30 cellular contexts compared by ENCODE assay signal in the genomic region with DNA sequence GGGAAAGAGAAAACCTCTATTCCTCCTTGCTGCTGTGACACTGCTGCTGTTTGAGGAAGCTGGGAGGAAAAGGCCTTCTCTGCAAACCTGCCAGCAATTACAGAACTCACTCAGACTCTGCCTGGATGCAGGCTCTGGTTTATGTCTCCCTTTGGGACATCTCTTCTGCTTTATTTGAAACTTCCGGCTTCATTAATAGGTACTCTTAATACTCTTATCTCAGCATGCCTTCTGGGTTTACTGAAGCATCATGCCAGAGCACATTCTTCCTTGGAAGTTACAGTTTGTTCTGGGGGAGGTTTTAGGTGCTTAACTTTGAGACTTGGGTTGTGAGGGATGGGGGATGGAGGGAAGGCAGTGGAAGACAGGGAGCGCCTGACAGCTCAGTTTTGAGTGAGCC.
DNase-seq lines count a peak whose midpoint lies in the region; ATAC-seq, FAIRE-seq and TF ChIP-seq lines count a peak whose summit lies in the region.
"Had no signal": no experiment of that assay in that cellular context is flagged by ENCODE, and none has a peak within 500 bp of the region (broad histone marks: within the 10 kb centered on the region; RNA-seq: fewer than 3 reads in every experiment).

No MANE protein-coding gene starts in this region.

- H3K79me2 ChIP-seq in HepG2 (ENCODE audit: insufficient read depth, low read length) (no peaks in the 10 kb centered on the region), H1 (ENCODE audit: control insufficient read depth in 1 of 2, insufficient read depth in 2 of 2, low read length in 2 of 2) (peaks cover 5 to 96% of the 10 kb centered on the region in 2 experiments; a peak in 3 of 4 replicates)

- H3K27me3 ChIP-seq in liver (ENCODE audit: control insufficient read depth in 4 of 4, insufficient read depth in 4 of 4, low read length in 3 of 4): no peaks in the 10 kb centered on the region
- H3K27me3 ChIP-seq in HepG2 (ENCODE audit: control insufficient read depth in 1 of 2, insufficient read depth in 2 of 2, low read length in 2 of 2): peaks cover 0 to 25% of the 10 kb centered on the region in 2 experiments; a peak in 2 of 5 replicates
- no peaks in the 10 kb centered on the region for H3K27me3 ChIP-seq in H1 (replicated peaks in 1 of 4; ENCODE audit: control insufficient read depth in 3 of 4, extremely low read depth in 1 of 4, insufficient read depth in 3 of 4, low read length in 3 of 4)
- no peaks in the 10 kb centered on the region for H3K27me3 ChIP-seq in left lung
- H3K27me3 ChIP-seq in aorta (ENCODE audit: control insufficient read depth in 1 of 2, insufficient read depth in 2 of 2, low read length in 1 of 2): no peaks in the 10 kb centered on the region
- no peaks in the 10 kb centered on the region for H3K27me3 ChIP-seq in pancreas
- H3K27me3 ChIP-seq: brain microvascular endothelial cell, uterus had no signal

- H3K4me1 ChIP-seq in liver (ENCODE audit: control insufficient read depth in 4 of 4, insufficient read depth in 4 of 4, low read length in 3 of 4): peaks cover 4 to 30% (median 22%) of the 10 kb centered on the region in 4 donors
- no peaks in the 10 kb centered on the region for H3K4me1 ChIP-seq in HepG2 (ENCODE audit: insufficient read depth, low read length)
- peaks cover 5 to 40% (median 24%) of the 10 kb centered on the region in 4 experiments for H3K4me1 ChIP-seq in H1 (replicated peaks in 1 of 4; ENCODE audit: control insufficient read depth in 3 of 4, insufficient read depth in 4 of 4, low read length in 3 of 4)
- H3K4me1 ChIP-seq in left lung: peaks cover 10 to 16% of the 10 kb centered on the region in 2 donors
- H3K4me1 ChIP-seq in aorta (ENCODE audit: control insufficient read depth in 1 of 2, insufficient read depth in 2 of 2, low read length in 2 of 2): peaks cover 4 to 16% of the 10 kb centered on the region in 2 donors
- H3K4me1 ChIP-seq in pancreas: peaks cover 0 to 6% (median 3%) of the 10 kb centered on the region in 3 donors
- H3K4me1 ChIP-seq: foreskin keratinocyte had no signal

- intact Hi-C loops in HepG2 (cut with micrococcal nuclease; ENCODE audit: unreplicated experiment) (no loop called here), left lung (cut with DNase I) (no loop called here), aorta (cut with DNase I) (no loop called here), pancreas (cut with DNase I) (no loop called here)

- no peak overlapping the region for H3K14ac ChIP-seq in H1 (ENCODE audit: insufficient read length)

- DNase-seq in HepG2 (ENCODE audit: low spot score) (no peak), H1 (ENCODE audit: low read depth in 1 of 2, low spot score in 2 of 2) (no peak), left lung (no peak), kidney tubule cell (ENCODE audit: low spot score) (no peak), aorta (no peak), pancreas (no peak)
- DNase-seq: activated CD4-positive, alpha-beta T cell treated with anti-CD3 and anti-CD28 coated beads for 1 hour; activated effector memory CD4-positive, alpha-beta T cell treated with anti-CD3 and anti-CD28 coated beads, Interleukin-2, amount 50 U/mL, for 16 hours; activated naive CD8-positive, alpha-beta T cell treated with anti-CD3 and anti-CD28 coated beads, Interleukin-2, amount 50 U/mL, for 24 hours; brain microvascular endothelial cell; DMS 273 treated with DMSO at 0.1 percent for 48 hours; effector memory CD4-positive, alpha-beta T cell; foreskin keratinocyte; GF-D8; hippocampal formation; NCI-H1105 treated with DMSO at 0.1 percent for 48 hours; NCI-H2107; NCI-H510A; NK-92 treated with Interleukin-12 subunit alpha and Interleukin-12 subunit beta, amount 100 ng/mL, for 24 hours; nucleus accumbens; PC-9; retina; SIG-M5; T-cell; uterus had no signal

- H3K23ac ChIP-seq in H1 (ENCODE audit: insufficient read length): no peak overlapping the region

- no peak overlapping the region for H3K4ac ChIP-seq in H1 (replicated peaks; ENCODE audit: insufficient read length, low read depth, low read length)

- H2BK120ac ChIP-seq in H1 (replicated peaks; ENCODE audit: low read depth, low read length): no peak overlapping the region

- no peak for TF ChIP-seq CTCF in liver (IDR thresholded peaks at IDR 0.05; ENCODE audit: low read depth, low read length, missing input control)
- TF ChIP-seq CTCF in HepG2 (CRISPR knock-in tag; IDR thresholded peaks at IDR 0.05): no peak
- no peak for TF ChIP-seq CTCF in H1 (IDR thresholded peaks at IDR 0.05; ENCODE audit: control extremely low read depth in 1 of 3, insufficient read depth in 1 of 3, low read depth in 1 of 3, low read length in 3 of 3)
- no peak for TF ChIP-seq CTCF in left lung (IDR thresholded peaks at IDR 0.05)
- no peak for TF ChIP-seq CTCF in pancreas (IDR thresholded peaks at IDR 0.05)

- H3K9ac ChIP-seq in liver (ENCODE audit: low read depth in 1 of 2, low read length in 2 of 2) (no peak overlapping the region), HepG2 (ENCODE audit: insufficient read depth, low read depth, low read length) (no peak overlapping the region), H1 (replicated peaks in 1 of 4; ENCODE audit: extremely low read depth in 1 of 4, low read depth in 3 of 4, low read length in 3 of 4) (no peak overlapping the region)

- no TSS peak for BruUV-seq in HepG2 (replicated peaks; lab: Mats Ljungman, UMichigan)

- H3K27ac ChIP-seq in liver (ENCODE audit: low read depth in 1 of 2, low read length in 2 of 2): no peak overlapping the region
- H3K27ac ChIP-seq in HepG2 (ENCODE audit: extremely low read length, insufficient read depth, low read length): no peak overlapping the region
- H3K27ac ChIP-seq in H1 (ENCODE audit: low read depth, low read length): no peak overlapping the region
- no peak overlapping the region for H3K27ac ChIP-seq in left lung
- H3K27ac ChIP-seq in aorta (ENCODE audit: low read depth in 1 of 2, low read length in 2 of 2): no peak overlapping the region
- H3K27ac ChIP-seq in pancreas: no peak overlapping the region
- H3K27ac ChIP-seq: brain microvascular endothelial cell, foreskin keratinocyte, PC-9, uterus had no signal

- WGBS in liver: 78% methylated on average over 2 of the region's 2 CpGs
- 27% methylated on average over 2 of the region's 2 CpGs for WGBS in HepG2 (ENCODE audit: low lambda C conversion rate)
- WGBS in H1 (ENCODE audit: extremely low coverage in 1 of 2, insufficient coverage in 1 of 2, insufficient read length in 1 of 2, insufficient replicate concordance in 2 of 2, low coverage in 1 of 2, low lambda C conversion rate in 2 of 2, missing lambda C conversion rate in 1 of 2), 2 experiments: 73% methylated on average over 2 of the region's 2 CpGs; no CpG with 5 or more reads in 1 of the 2 experiments
- 45 to 53% methylated on average over 2 of the region's 2 CpGs for WGBS in aorta, 2 donors
- WGBS in pancreas, 2 donors: 80 to 84% methylated on average over 2 of the region's 2 CpGs

- no peak overlapping the region for H2BK12ac ChIP-seq in H1 (ENCODE audit: low read depth, low read length)

- H4K8ac ChIP-seq in H1 (ENCODE audit: extremely low read depth, insufficient read depth, low read length): no peak overlapping the region

- ATAC-seq in HepG2 (no peak), left lung (peak; percentile 48), aorta (ENCODE audit: low FRiP score) (no peak), GM21737 (IDR thresholded peaks at IDR 0.05; ENCODE audit: unreplicated experiment) (no peak), pancreas (no peak)
- ATAC-seq: activated naive CD8-positive, alpha-beta T cell treated with anti-CD3 and anti-CD28 coated beads, Interleukin-2, amount 50 U/mL, for 24 hours; foreskin keratinocyte; stimulated activated effector memory CD8-positive, alpha-beta T cell treated with anti-CD3 and anti-CD28 coated beads, Interleukin-12 subunit alpha, Interleukin-12 subunit beta, amount 100 ng/mL, for 72 hours; T-cell had no signal

- no peaks in the 10 kb centered on the region for H3K79me1 ChIP-seq in H1 (ENCODE audit: low read depth, low read length)

- TF ChIP-seq EP300 in HepG2 (IDR thresholded peaks at IDR 0.05; ENCODE audit: low read depth in 2 of 2, low read length in 2 of 2) (no peak), HepG2 (CRISPR knock-in tag; IDR thresholded peaks at IDR 0.05; ENCODE audit: borderline replicate concordance) (no peak), H1 (IDR thresholded peaks at IDR 0.05; ENCODE audit: borderline replicate concordance in 1 of 2, low read depth in 2 of 2, low read length in 2 of 2) (no peak)

- no peak overlapping the region for H2BK15ac ChIP-seq in H1 (ENCODE audit: low read length)

- H4K91ac ChIP-seq in H1 (replicated peaks; ENCODE audit: insufficient read length, low read length): no peak overlapping the region

- H2BK20ac ChIP-seq in H1 (ENCODE audit: low read length): peak overlapping the region; percentile 36; the same call in 1 of the 2 replicates

- no peak overlapping the region for H2AFZ ChIP-seq in HepG2 (ENCODE audit: low read length)
- H2AFZ ChIP-seq in H1 (ENCODE audit: low read length): no peak overlapping the region
- H2AFZ ChIP-seq: PC-9 had no signal

- no peak for TF ChIP-seq POLR2A in HepG2 (IDR thresholded peaks at IDR 0.05; ENCODE audit: insufficient read depth in 1 of 2, low read depth in 2 of 2, low read length in 2 of 2)
- TF ChIP-seq POLR2A in H1 (IDR thresholded peaks at IDR 0.05; ENCODE audit: control extremely low read depth in 1 of 2, low read depth in 2 of 2, low read length in 2 of 2): no peak

- H3K9me3 ChIP-seq in liver (ENCODE audit: control insufficient read depth in 4 of 4, low read length in 3 of 4): no peaks in the 10 kb centered on the region
- H3K9me3 ChIP-seq in HepG2 (ENCODE audit: low read length): no peaks in the 10 kb centered on the region
- no peaks in the 10 kb centered on the region for H3K9me3 ChIP-seq in H1 (ENCODE audit: insufficient read depth in 2 of 2, low read depth in 1 of 2, low read length in 1 of 2)
- H3K9me3 ChIP-seq in left lung: no peaks in the 10 kb centered on the region
- no peaks in the 10 kb centered on the region for H3K9me3 ChIP-seq in aorta (ENCODE audit: control insufficient read depth, low read length)
- no peaks in the 10 kb centered on the region for H3K9me3 ChIP-seq in pancreas
- H3K9me3 ChIP-seq: uterus had no signal

- FAIRE-seq in HepG2 (lab: Jason Lieb, UNC): no peak
- FAIRE-seq in H1 (lab: Jason Lieb, UNC): no peak
- FAIRE-seq in pancreas (lab: Jason Lieb, UNC): no peak
- FAIRE-seq: colon had no signal

- H2BK5ac ChIP-seq in H1 (ENCODE audit: low read depth, low read length): peak overlapping the region; percentile 20; the same call in 1 of the 2 replicates

- no peaks in the 10 kb centered on the region for H4K20me1 ChIP-seq in HepG2 (ENCODE audit: insufficient read depth, low read length)
- H4K20me1 ChIP-seq in H1 (replicated peaks in 1 of 2; ENCODE audit: control insufficient read depth in 1 of 2, insufficient read depth in 2 of 2, low read length in 2 of 2): peaks cover 3 to 7% of the 10 kb centered on the region in 2 experiments

- TF ChIP-seq RAD21 in liver (IDR thresholded peaks at IDR 0.05): no peak
- no peak for TF ChIP-seq RAD21 in HepG2 (CRISPR knock-in tag; IDR thresholded peaks at IDR 0.05)
- no peak for TF ChIP-seq RAD21 in H1 (IDR thresholded peaks at IDR 0.05 in 1 of 2, conservative IDR thresholded peaks at IDR 0.05 in 1 of 2; ENCODE audit: low read depth in 2 of 2, low read length in 2 of 2)

- H3K4me3 ChIP-seq in liver (ENCODE audit: low read depth in 1 of 3, low read length in 3 of 3): no peak overlapping the region
- no peak overlapping the region for H3K4me3 ChIP-seq in HepG2 (replicated peaks in 1 of 3; ENCODE audit: insufficient read depth in 1 of 3, low read depth in 2 of 3, low read length in 3 of 3)
- no peak overlapping the region for H3K4me3 ChIP-seq in H1 (ENCODE audit: extremely low read depth in 1 of 4, insufficient read depth in 2 of 4, low read depth in 3 of 4, low read length in 4 of 4)
- H3K4me3 ChIP-seq in left lung: no peak overlapping the region
- H3K4me3 ChIP-seq in aorta (ENCODE audit: low read length in 2 of 2): no peak overlapping the region
- H3K4me3 ChIP-seq in pancreas: no peak overlapping the region
- H3K4me3 ChIP-seq: PC-9, smooth muscle cell, uterus had no signal

- peak overlapping the region; percentile 56; the same call in 1 of the 2 replicates for H2AK5ac ChIP-seq in H1 (ENCODE audit: low read depth, low read length)

- H3K56ac ChIP-seq in H1 (replicated peaks; ENCODE audit: insufficient read length, low read depth, low read length): no peak overlapping the region

- no peaks in the 10 kb centered on the region for H3K36me3 ChIP-seq in liver (ENCODE audit: control insufficient read depth in 4 of 4, insufficient read depth in 3 of 4, low read depth in 1 of 4, low read length in 3 of 4)
- H3K36me3 ChIP-seq in HepG2 (replicated peaks in 1 of 2; ENCODE audit: control insufficient read depth in 1 of 2, insufficient read depth in 2 of 2, low read length in 2 of 2): no peaks in the 10 kb centered on the region
- H3K36me3 ChIP-seq in H1 (ENCODE audit: control insufficient read depth in 2 of 4, insufficient read depth in 4 of 4, low read length in 3 of 4): peaks cover 0 to 6% (median 0%) of the 10 kb centered on the region in 4 experiments; a peak in 1 of 8 replicates
- H3K36me3 ChIP-seq in left lung: no peaks in the 10 kb centered on the region
- H3K36me3 ChIP-seq in aorta (ENCODE audit: control insufficient read depth in 1 of 2, insufficient read depth in 2 of 2, low read length in 1 of 2): peaks cover 0 to 2% of the 10 kb centered on the region in 2 donors
- no peaks in the 10 kb centered on the region for H3K36me3 ChIP-seq in pancreas
- H3K36me3 ChIP-seq: brain microvascular endothelial cell, uterus had no signal

- H4K5ac ChIP-seq in H1 (ENCODE audit: insufficient read length, low read depth, low read length): no peak overlapping the region

- in situ Hi-C loops in HepG2 (cut with HindIII; ENCODE audit: extremely low pct_ligation_motif_present, low pct_unique_long_range_greater_than_20kb): no loop called here

- no peaks in the 10 kb centered on the region for H3K23me2 ChIP-seq in H1 (ENCODE audit: low read depth, low read length)

- no peak overlapping the region for H3K4me2 ChIP-seq in HepG2 (ENCODE audit: low read depth, low read length)
- no peak overlapping the region for H3K4me2 ChIP-seq in H1 (ENCODE audit: insufficient read depth in 1 of 2, low read depth in 2 of 2, low read length in 2 of 2)
- H3K4me2 ChIP-seq: PC-9, smooth muscle cell had no signal

- no peak overlapping the region for H3K18ac ChIP-seq in H1 (ENCODE audit: extremely low read depth, low read length)

- POLR2A ChIA-PET in HepG2 (lab: Yijun Ruan, JAX) (no interaction called here), H1 (lab: Charles Lee; ENCODE audit: partially characterized antibody) (interaction anchor here (1.2 to 2.9 kb wide), 2 partner anchors 10 to 14 kb away, joined by 3 to 19 read pairs; no protein-coding TSS in a partner anchor)

- CTCF ChIA-PET in HepG2 (lab: Yijun Ruan, JAX; ENCODE audit: low intra/inter-chr PET ratio, low total read pairs): no interaction called here
- CTCF ChIA-PET in H1 (lab: Charles Lee; ENCODE audit: partially characterized antibody): interaction anchor here (0.7 to 3.4 kb wide), 10 partner anchors 8 to 235 kb away, joined by 3 to 23 read pairs (median 4); no protein-coding TSS in a partner anchor
